8 cellular contexts compared by ENCODE assay signal in the genomic region with DNA sequence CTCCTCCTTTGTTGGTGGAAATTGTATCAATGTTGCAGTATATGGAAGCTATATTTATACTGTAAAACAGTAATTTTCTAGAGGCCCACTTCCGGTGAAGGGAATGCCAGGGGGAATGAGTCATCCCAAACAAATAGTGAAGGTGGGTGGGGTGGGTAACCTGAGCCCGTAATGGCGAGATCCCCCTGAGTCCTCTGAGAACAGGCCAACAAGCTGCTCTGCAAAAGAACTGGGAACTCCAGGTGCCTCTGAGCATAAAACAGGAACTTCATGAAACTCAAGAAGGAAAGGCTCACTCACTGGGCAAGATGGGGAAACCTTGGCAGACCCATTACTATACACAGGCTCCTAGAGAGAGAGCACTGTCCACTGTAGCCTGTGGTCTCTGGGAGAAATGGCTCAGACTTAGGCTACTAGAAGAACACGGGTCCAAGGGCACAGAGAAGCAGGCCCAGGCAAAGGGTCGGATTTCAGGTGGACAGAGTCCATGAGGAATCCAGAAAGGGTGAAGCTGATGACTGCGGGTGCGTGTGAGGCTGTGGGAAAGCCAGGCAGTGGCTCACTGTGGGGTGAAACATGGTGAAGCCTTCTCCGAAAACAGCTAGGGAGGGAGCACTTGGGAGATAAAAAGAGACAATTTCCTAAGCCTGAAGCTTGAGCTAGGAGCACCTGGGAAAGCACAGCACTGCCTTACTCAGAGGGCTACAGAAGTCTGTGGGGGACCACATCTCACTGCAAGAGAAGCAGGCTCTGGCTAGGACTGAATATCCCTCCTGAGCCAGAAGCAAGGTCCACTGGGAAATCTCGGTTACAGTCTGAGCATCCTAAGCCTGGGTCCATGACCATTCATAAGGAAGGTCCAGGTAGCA. TPM values are rescaled to one million over a fixed set of nuclear protein-coding genes. Genes with fewer than 3 reads are reported as not detected.
A peak's percentile ranks its signal among the peaks of the same experiment; 100 is the strongest.
DNase-seq lines count a peak whose midpoint lies in the region; ATAC-seq and TF ChIP-seq lines count a peak whose summit lies in the region.
"Had no signal": no experiment of that assay in that cellular context is flagged by ENCODE, and none has a peak within 500 bp of the region (broad histone marks: within the 10 kb centered on the region; RNA-seq: fewer than 3 reads in every experiment).

No MANE protein-coding gene starts in this region.

- peaks cover 13 to 44% (median 28%) of the 10 kb centered on the region in 4 donors for H3K4me1 ChIP-seq in stomach

- H3K27ac ChIP-seq in epithelial cell of prostate (peak overlapping the region; percentile 68), stomach (peak overlapping the region in 3 of 5 donors; percentile 45 to 67 (median 51))

- TF ChIP-seq CTCF in stomach (IDR thresholded peaks at IDR 0.05) = no peak

- TF ChIP-seq EP300 in stomach (IDR thresholded peaks at IDR 0.05) = no peak

- ATAC-seq in GM21423 (IDR thresholded peaks at IDR 0.05; ENCODE audit: unreplicated experiment) (no peak), GM19328 (IDR thresholded peaks at IDR 0.05; ENCODE audit: unreplicated experiment) (no peak)

- DNase-seq in HPDE6-E6E7 (ENCODE audit: extremely low spot score) (peak; percentile 54), NCI-H748 (lab: John Stamatoyannopoulos, UW; ENCODE audit: unreplicated experiment) (peak; percentile 81), epithelial cell of prostate (ENCODE audit: low read depth, low spot score) (no peak), stomach (no peak), UCSD-AML1 (lab: John Stamatoyannopoulos, UW; ENCODE audit: unreplicated experiment) (no peak)
- DNase-seq: nucleus accumbens had no signal

- peaks cover 8 to 54% (median 31%) of the 10 kb centered on the region in 4 donors for H3K36me3 ChIP-seq in stomach

- 51 to 63% (median 60%) methylated on average over 9 of the region's 9 CpGs for WGBS in stomach, 5 donors

- no peaks in the 10 kb centered on the region for H3K9me3 ChIP-seq in stomach

- intact Hi-C loops in stomach (cut with DNase I; ENCODE audit: low total_unique reads) = no loop called here

- no peak for TF ChIP-seq POLR2A in stomach (IDR thresholded peaks at IDR 0.05)

- no peak overlapping the region for H3K4me3 ChIP-seq in stomach

- H3K27me3 ChIP-seq in stomach = no peaks in the 10 kb centered on the region

RNA-seq across cellular contexts. Expression of a gene that starts 19.8 kb away (rescaled TPM):
- 100 to 1,000 TPM in 1 of 5 donors, 10 to 100 TPM in 3, 1 to 10 TPM in 1; 9.8 to 127 (median 13.2) TPM for total RNA-seq in stomach
- polyA plus RNA-seq in stomach = 10 to 100 TPM; 12.7 to 34.6 (median 27.2) TPM

RNA-seq across cellular contexts. Expression of a gene that starts 58.1 kb away (rescaled TPM):
- total RNA-seq in stomach = 1 to 10 TPM in 3 of 5 donors, under 1 TPM in 1, not detected in 1; 0.72 to 4.5 (median 2.1) TPM
- polyA plus RNA-seq in stomach = 1 to 10 TPM; 1.9 to 3.4 (median 2.5) TPM

RNA-seq across cellular contexts. Expression of a gene that starts 58.5 kb away (rescaled TPM):
- 10 to 100 TPM in 3 of 5 donors, 1 to 10 TPM in 1, under 1 TPM in 1; 0.87 to 63.8 (median 14.8) TPM for total RNA-seq in stomach
- 1 to 10 TPM; 4.0 to 8.6 (median 5.8) TPM for polyA plus RNA-seq in stomach

Comparison
In these comparisons a context has a peak if more than half of its experiments do, and no peak if none do; other contexts are left out.
1. DNase-seq: peak in HPDE6-E6E7 (single experiment) and NCI-H748 (single experiment); none in epithelial cell of prostate (single experiment), stomach (single experiment) and UCSD-AML1 (single experiment).